ENCODE assay signal across 10 cellular contexts in genomic region chr12:89710873-89711179, GRCh38. TPM values are rescaled to one million over a fixed set of nuclear protein-coding genes. Genes with fewer than 3 reads are reported as not detected.
A peak's percentile ranks its signal among the peaks of the same experiment; 100 is the strongest.
DNase-seq lines count a peak whose midpoint lies in the region; ATAC-seq, FAIRE-seq and TF ChIP-seq lines count a peak whose summit lies in the region.
"Had no signal": no experiment of that assay in that cellular context is flagged by ENCODE, and none has a peak within 500 bp of the region (broad histone marks: within the 10 kb centered on the region; RNA-seq: fewer than 3 reads in every experiment).

No MANE protein-coding gene starts in this region.

- H3K9me3 ChIP-seq in kidney (ENCODE audit: control insufficient read depth in 1 of 2, low read length in 2 of 2), result no peaks in the 10 kb centered on the region
- H3K9me3 ChIP-seq in thoracic aorta, result no peaks in the 10 kb centered on the region

- CTCF ChIA-PET in activated naive CD4-positive, alpha-beta T cell treated with anti-CD3 and anti-CD28 coated beads, Interleukin-2, amount 10 ng/mL, durations not matched to agents 7 days and 5 days (lab: Charles Lee), result no interaction called here

- H3K4me3 Mint-ChIP-seq in activated naive CD4-positive, alpha-beta T cell treated with anti-CD3 and anti-CD28 coated beads, Interleukin-2, amount 10 ng/mL, durations not matched to agents 7 days and 5 days, result peak overlapping the region; percentile 86

- no peak for DNase-seq in activated naive CD4-positive, alpha-beta T cell treated with anti-CD3 and anti-CD28 coated beads, Interleukin-2, amount 10 ng/mL, durations not matched to agents 7 days and 5 days
- no peak for DNase-seq in activated naive CD4-positive, alpha-beta T cell treated with Interleukin-2 at 50 U/mL for 16 hours
- no peak for DNase-seq in activated naive CD4-positive, alpha-beta T cell treated with anti-CD3 and anti-CD28 coated beads, Interleukin-2, amount 50 U/mL, for 72 hours (ENCODE audit: low spot score in 2 of 2)
- DNase-seq in kidney (no peak), thoracic aorta (ENCODE audit: low spot score) (no peak), NCI-H1048 (lab: John Stamatoyannopoulos, UW) (no peak), sciatic nerve (ENCODE audit: low spot score) (no peak)
- DNase-seq: activated CD4-positive, alpha-beta T cell treated with anti-CD3 and anti-CD28 coated beads, Interleukin-2, amount 50 U/mL, for 4 hours; stimulated activated naive CD8-positive, alpha-beta T cell treated with anti-CD3 and anti-CD28 coated beads, Interleukin-15, Interleukin-2, amounts not matched to agents 100 U/mL and 50 U/mL, for 24 hours had no signal

- FAIRE-seq in kidney (lab: Jason Lieb, UNC), result no peak

- intact Hi-C loops in kidney (cut with DNase I) (no loop called here), sciatic nerve (cut with DNase I) (no loop called here)

- H3K4me1 ChIP-seq in kidney (ENCODE audit: control insufficient read depth in 1 of 2, insufficient read depth in 1 of 2, low read depth in 1 of 2, low read length in 2 of 2) (peaks cover 0 to 9% of the 10 kb centered on the region in 2 donors), thoracic aorta (ENCODE audit: control insufficient read depth in 1 of 2, low read depth in 2 of 2) (peaks cover 4 to 15% of the 10 kb centered on the region in 2 donors)

- no peak overlapping the region for H3K9ac ChIP-seq in kidney (ENCODE audit: low read length in 2 of 2)

- peak overlapping the region; percentile 74 to 88 for H3K4me3 ChIP-seq in kidney (ENCODE audit: low read length in 2 of 2)
- peak overlapping the region; percentile 96 for H3K4me3 ChIP-seq in thoracic aorta

- H3K36me3 Mint-ChIP-seq in activated naive CD4-positive, alpha-beta T cell treated with anti-CD3 and anti-CD28 coated beads, Interleukin-2, amount 10 ng/mL, durations not matched to agents 7 days and 5 days, result no peaks in the 10 kb centered on the region
- H3K36me3 Mint-ChIP-seq in activated naive CD4-positive, alpha-beta T cell treated with anti-CD3 and anti-CD28 coated beads, Interleukin-2, amount 50 U/mL, for 72 hours, result peaks cover 15 to 17% of the 10 kb centered on the region in 2 donors

- H3K9me3 Mint-ChIP-seq in activated naive CD4-positive, alpha-beta T cell treated with anti-CD3 and anti-CD28 coated beads, Interleukin-2, amount 10 ng/mL, durations not matched to agents 7 days and 5 days, result peaks cover 8% of the 10 kb centered on the region
- peaks cover 11 to 18% of the 10 kb centered on the region in 2 donors for H3K9me3 Mint-ChIP-seq in activated naive CD4-positive, alpha-beta T cell treated with anti-CD3 and anti-CD28 coated beads, Interleukin-2, amount 50 U/mL, for 72 hours

- no peak overlapping the region for H3K27ac ChIP-seq in kidney (ENCODE audit: low read depth in 2 of 2, low read length in 2 of 2)
- H3K27ac ChIP-seq in thoracic aorta, result no peak overlapping the region

- no peaks in the 10 kb centered on the region for H3K36me3 ChIP-seq in kidney (ENCODE audit: control insufficient read depth in 1 of 2, insufficient read depth in 2 of 2, low read length in 2 of 2)
- no peaks in the 10 kb centered on the region for H3K36me3 ChIP-seq in thoracic aorta

- no peaks in the 10 kb centered on the region for H3K27me3 ChIP-seq in thoracic aorta (replicated peaks; ENCODE audit: insufficient read depth)

- H3K27ac Mint-ChIP-seq in activated naive CD4-positive, alpha-beta T cell treated with anti-CD3 and anti-CD28 coated beads, Interleukin-2, amount 10 ng/mL, durations not matched to agents 7 days and 5 days, result peak overlapping the region; percentile 92
- H3K27ac Mint-ChIP-seq in activated naive CD4-positive, alpha-beta T cell treated with anti-CD3 and anti-CD28 coated beads, Interleukin-2, amount 50 U/mL, for 72 hours, result peak overlapping the region; percentile 87 to 96

- ATAC-seq in activated naive CD4-positive, alpha-beta T cell treated with anti-CD3 and anti-CD28 coated beads, Interleukin-2, amount 50 U/mL, for 72 hours, result no peak
- ATAC-seq in thoracic aorta (ENCODE audit: insufficient number of reproducible peaks, low FRiP score, low read depth), result no peak
- no peak for ATAC-seq in sciatic nerve
- ATAC-seq in HG03095 (IDR thresholded peaks at IDR 0.05; ENCODE audit: unreplicated experiment), result no peak
- ATAC-seq: stimulated activated naive CD8-positive, alpha-beta T cell treated with anti-CD3 and anti-CD28 coated beads, Interleukin-15, Interleukin-2, amounts not matched to agents 100 U/mL and 50 U/mL, for 24 hours had no signal

- peaks cover 23% of the 10 kb centered on the region for H3K4me1 Mint-ChIP-seq in activated naive CD4-positive, alpha-beta T cell treated with anti-CD3 and anti-CD28 coated beads, Interleukin-2, amount 10 ng/mL, durations not matched to agents 7 days and 5 days

- no peak for TF ChIP-seq CTCF in kidney (IDR thresholded peaks at IDR 0.05; ENCODE audit: borderline replicate concordance, extremely low read depth, insufficient read depth)
- TF ChIP-seq CTCF in thoracic aorta (IDR thresholded peaks at IDR 0.05), result no peak

- peaks cover 35% of the 10 kb centered on the region for H3K27me3 Mint-ChIP-seq in activated naive CD4-positive, alpha-beta T cell treated with anti-CD3 and anti-CD28 coated beads, Interleukin-2, amount 10 ng/mL, durations not matched to agents 7 days and 5 days

RNA-seq across cellular contexts. Expression of gene ATP2B1, which starts 2.2 kb away (rescaled TPM):
- total RNA-seq in activated naive CD4-positive, alpha-beta T cell treated with anti-CD3 and anti-CD28 coated beads, Interleukin-2, amount 50 U/mL, for 72 hours, result 10 to 100 TPM; 14.5 to 18.2 TPM
- 53.4 TPM for total RNA-seq in kidney
- 6.3 TPM for polyA plus RNA-seq in kidney (ENCODE audit: insufficient read depth, low read depth, low replicate concordance)
- total RNA-seq in thoracic aorta, result 10 to 100 TPM; 17.7 to 21.2 TPM
- total RNA-seq in sciatic nerve, result 43.3 TPM
